Comparison of ENCODE assay signal across 27 cellular contexts in the genomic region with DNA sequence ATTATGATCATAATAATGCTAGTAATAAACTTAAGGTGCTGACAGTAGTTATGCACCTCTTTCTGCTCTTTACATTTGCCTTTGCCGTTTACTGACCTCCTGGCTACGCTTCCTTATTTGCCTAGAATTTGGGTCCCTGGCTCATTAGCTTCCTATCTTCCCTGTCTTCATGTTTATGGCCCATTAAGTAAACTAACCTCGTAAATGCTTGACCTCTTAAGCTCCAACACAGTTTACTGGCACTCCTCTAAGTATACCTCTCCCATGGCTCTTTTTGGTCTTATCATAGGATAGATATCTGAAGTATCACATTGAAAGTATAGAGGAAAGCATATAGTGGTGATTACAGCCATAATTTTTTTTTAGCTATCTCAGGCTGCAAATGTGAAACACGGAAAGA.
"Had no signal": no experiment of that assay in that cellular context is flagged by ENCODE, and none has a peak within 500 bp of the region (broad histone marks: within the 10 kb centered on the region; RNA-seq: fewer than 3 reads in every experiment).

No MANE protein-coding gene starts in this region.

- H3K4me3 ChIP-seq: adrenal gland, body of pancreas, esophagus squamous epithelium had no signal

- H3K36me3 ChIP-seq: adrenal gland, esophagus squamous epithelium had no signal

- H3K27me3 ChIP-seq: adrenal gland, body of pancreas, esophagus squamous epithelium had no signal

- DNase-seq: activated CD4-positive, alpha-beta memory T cell treated with anti-CD3 and anti-CD28 coated beads for 36 hours; activated CD4-positive, alpha-beta T cell treated with anti-CD3 and anti-CD28 coated beads for 36 hours; activated CD4-positive, alpha-beta T cell treated with anti-CD3 and anti-CD28 coated beads, Interleukin-2, amount 10 ng/mL, durations not matched to agents 24 days and 14 days; activated CD4-positive, CD25-positive, alpha-beta regulatory T cell; activated CD4-positive, CD25-positive, alpha-beta regulatory T cell treated with anti-CD3 and anti-CD28 coated beads, Interleukin-2, amount 50 U/mL, for 72 hours; activated CD8-positive, alpha-beta memory T cell treated with anti-CD3 and anti-CD28 coated beads, Interleukin-2, amount 10 ng/mL, durations not matched to agents 7 days and 5 days; activated CD8-positive, alpha-beta memory T cell treated with anti-CD3 and anti-CD28 coated beads, Interleukin-2, amount 50 U/mL, for 4 hours; activated CD8-positive, alpha-beta T cell treated with anti-CD3 and anti-CD28 coated beads, Interleukin-2, amount 10 ng/mL, durations not matched to agents 7 days and 5 days; activated effector memory CD4-positive, alpha-beta T cell treated with anti-CD3 and anti-CD28 coated beads, Interleukin-2, amount 50 U/mL, for 16 hours; activated naive CD4-positive, alpha-beta T cell treated with anti-CD3 and anti-CD28 coated beads for 36 hours; activated naive CD8-positive, alpha-beta T cell treated with anti-CD3 and anti-CD28 coated beads for 36 hours; activated naive CD8-positive, alpha-beta T cell treated with anti-CD3 and anti-CD28 coated beads, Interleukin-2, amount 50 U/mL, for 24 hours; activated T-cell treated with anti-CD3 and anti-CD28 coated beads, Interleukin-2, amount 50 U/mL, for 1 hour; activated T-cell treated with anti-CD3 and anti-CD28 coated beads, Interleukin-2, amount 50 U/mL, for 48 hours; adrenal gland; amygdala; aorta; body of pancreas; caudate nucleus; cortex of kidney; dermis blood vessel endothelial cell; effector CD8-positive, alpha-beta T cell; esophagus squamous epithelium; foreskin fibroblast; head of caudate nucleus; T-helper 2 cell had no signal

- H3K4me1 ChIP-seq: adrenal gland, body of pancreas, esophagus squamous epithelium had no signal

- H3K9me3 ChIP-seq: adrenal gland, body of pancreas, esophagus squamous epithelium had no signal

- H3K27ac ChIP-seq: adrenal gland, body of pancreas, epithelial cell of prostate, esophagus squamous epithelium had no signal
